10 cellular contexts compared by ENCODE assay signal in the genomic region with DNA sequence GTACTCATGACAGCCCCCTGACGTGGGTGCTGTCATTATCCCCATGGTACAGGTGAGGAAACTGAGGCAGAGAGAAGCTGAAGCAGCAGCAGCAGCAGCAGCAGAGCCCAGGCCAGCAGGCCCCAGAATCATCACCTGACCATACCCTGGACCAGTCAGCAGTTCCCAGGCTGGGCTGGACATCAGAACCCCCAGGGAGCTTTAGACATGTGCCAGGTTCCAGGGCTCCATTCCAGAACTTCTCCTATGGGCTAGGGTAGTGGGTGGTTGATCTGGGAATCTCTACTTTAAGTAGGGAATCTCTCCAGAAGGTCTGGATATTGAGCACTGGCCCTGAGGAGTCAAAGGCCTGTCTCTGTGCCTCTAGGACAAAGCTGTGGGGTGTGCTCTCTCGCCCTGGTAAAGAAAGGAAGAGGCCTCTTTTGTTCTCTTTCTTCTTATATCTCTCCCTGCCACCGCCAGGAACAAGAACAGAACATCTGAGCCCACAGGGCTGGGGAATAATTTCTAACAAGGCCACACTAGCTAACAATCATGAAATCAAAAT. TPM values are rescaled to one million over a fixed set of nuclear protein-coding genes. Genes with fewer than 3 reads are reported as not detected.
A peak's percentile ranks its signal among the peaks of the same experiment; 100 is the strongest.
DNase-seq lines count a peak whose midpoint lies in the region; ATAC-seq, FAIRE-seq and TF ChIP-seq lines count a peak whose summit lies in the region.
"Had no signal": no experiment of that assay in that cellular context is flagged by ENCODE, and none has a peak within 500 bp of the region (broad histone marks: within the 10 kb centered on the region; RNA-seq: fewer than 3 reads in every experiment).

No MANE protein-coding gene starts in this region.

- H3K9me2 ChIP-seq in PC-3 (replicated peaks; ENCODE audit: low read length): no peaks in the 10 kb centered on the region

- CTCF ChIA-PET in PC-3 (lab: Charles Lee) (interaction anchor here (1.6 kb wide), 1 partner anchor 34 kb away, joined by 4 read pairs; no protein-coding TSS in a partner anchor), endothelial cell of umbilical vein (lab: Charles Lee) (interaction anchor here (0.5 to 3.6 kb wide), 10 partner anchors 10 to 176 kb away, joined by 3 to 44 read pairs (median 6); a partner anchor contains a TSS)

- H3K9ac ChIP-seq in PC-3 (ENCODE audit: low read length) (peak overlapping the region; percentile 80), endothelial cell of umbilical vein (replicated peaks; ENCODE audit: extremely low read depth, insufficient read depth, low read length) (peak overlapping the region; percentile 74)

- intact Hi-C loops in PC-3 (cut with micrococcal nuclease): loop anchor here (1.0 kb wide), 1 partner anchor 11 kb away; no protein-coding TSS in a partner anchor
- intact Hi-C loops in endothelial cell of umbilical vein (cut with micrococcal nuclease): loop anchor here (1.0 to 2.0 kb wide), 3 partner anchors 10 to 56 kb away; no protein-coding TSS in a partner anchor

- no peak for TF ChIP-seq POLR2A in endothelial cell of umbilical vein (IDR thresholded peaks at IDR 0.05; ENCODE audit: low read depth, low read length)

- TF ChIP-seq CTCF in 22Rv1 (IDR thresholded peaks at IDR 0.05): no peak
- TF ChIP-seq CTCF in PC-3 (conservative IDR thresholded peaks at IDR 0.05; ENCODE audit: low read depth, low read length): no peak
- TF ChIP-seq CTCF in endothelial cell of umbilical vein (IDR thresholded peaks at IDR 0.05; ENCODE audit: extremely low read depth in 1 of 2, insufficient read depth in 1 of 2, low read depth in 1 of 2, low read length in 2 of 2): no peak
- no peak for TF ChIP-seq CTCF in osteoblast (IDR thresholded peaks at IDR 0.05; ENCODE audit: extremely low read depth, low read depth, low read length)
- no peak for TF ChIP-seq CTCF in D721Med (IDR thresholded peaks at IDR 0.05; ENCODE audit: insufficient read depth, missing control alignments)

- FAIRE-seq in endothelial cell of umbilical vein (lab: Jason Lieb, UNC): no peak
- FAIRE-seq in D721Med (lab: Jason Lieb, UNC): no peak

- POLR2A ChIA-PET in PC-3 (lab: Charles Lee; ENCODE audit: unreplicated experiment): interaction anchor here (0.6 kb wide), 1 partner anchor 10 kb away, joined by 3 read pairs; no protein-coding TSS in a partner anchor
- POLR2A ChIA-PET in endothelial cell of umbilical vein (lab: Charles Lee): no interaction called here

- no peaks in the 10 kb centered on the region for H3F3A ChIP-seq in PC-3 (ENCODE audit: low read length, unreplicated experiment)

- DNase-seq in PC-3: no peak
- no peak for DNase-seq in endothelial cell of umbilical vein (ENCODE audit: low read depth, low spot score)
- DNase-seq in osteoblast (ENCODE audit: insufficient read length, low spot score, missing footprints): no peak
- no peak for DNase-seq in D721Med (ENCODE audit: insufficient read length, low spot score)
- no peak for DNase-seq in DMS53 (lab: John Stamatoyannopoulos, UW)
- DNase-seq in cerebellar nuclear complex (lab: John Stamatoyannopoulos, UW): no peak
- DNase-seq: activated T-cell treated with anti-CD3 and anti-CD28 coated beads, Interleukin-2, amount 50 U/mL, for 48 hours had no signal

- H3K4me2 ChIP-seq in PC-3 (ENCODE audit: low read length) (peak overlapping the region; percentile 67), endothelial cell of umbilical vein (ENCODE audit: insufficient read depth, low read length) (peak overlapping the region; percentile 15), osteoblast (ENCODE audit: insufficient read depth, low read length) (peak overlapping the region; percentile 38)

- no peaks in the 10 kb centered on the region for H3K27me3 ChIP-seq in PC-3 (ENCODE audit: low read length)
- no peaks in the 10 kb centered on the region for H3K27me3 ChIP-seq in endothelial cell of umbilical vein (ENCODE audit: control insufficient read depth in 2 of 2, insufficient read depth in 2 of 2, low read length in 2 of 2)
- H3K27me3 ChIP-seq in osteoblast (ENCODE audit: insufficient read depth, low read length): no peaks in the 10 kb centered on the region

- no peaks in the 10 kb centered on the region for H3K9me1 ChIP-seq in endothelial cell of umbilical vein (replicated peaks; ENCODE audit: control insufficient read depth, extremely low read depth, insufficient read depth, low read length)

- H2AFZ ChIP-seq in PC-3 (ENCODE audit: low read length) (no peak overlapping the region), endothelial cell of umbilical vein (ENCODE audit: low read depth, low read length) (no peak overlapping the region), osteoblast (ENCODE audit: low read length) (no peak overlapping the region)

- H3K4me1 ChIP-seq in PC-3 (ENCODE audit: insufficient read depth, low read length) (peaks cover 24% of the 10 kb centered on the region), endothelial cell of umbilical vein (ENCODE audit: control insufficient read depth, extremely low read depth, insufficient read depth, low read length) (peaks cover 40% of the 10 kb centered on the region), osteoblast (ENCODE audit: insufficient read depth, low read length) (peaks cover 14% of the 10 kb centered on the region)

- H3K79me2 ChIP-seq in PC-3 (ENCODE audit: low read length) (no peaks in the 10 kb centered on the region), endothelial cell of umbilical vein (ENCODE audit: control insufficient read depth, insufficient read depth, low read length) (no peaks in the 10 kb centered on the region), osteoblast (ENCODE audit: insufficient read depth, low read length) (peaks cover 14% of the 10 kb centered on the region)

- H3K27ac ChIP-seq in 22Rv1 (peak overlapping the region; percentile 58), PC-3 (ENCODE audit: low read length) (peak overlapping the region; percentile 98), endothelial cell of umbilical vein (ENCODE audit: insufficient read depth, low read depth, low read length) (peak overlapping the region; percentile 98), osteoblast (ENCODE audit: low read depth, low read length) (peak overlapping the region; percentile 86)
- H3K27ac ChIP-seq: C4-2B had no signal

- BruUV-seq in PC-3 (replicated peaks; lab: Mats Ljungman, UMichigan): TSS peak; percentile 90
- TSS peak; percentile 81 for BruUV-seq in endothelial cell of umbilical vein (replicated peaks; lab: Mats Ljungman, UMichigan)

- H3K9me3 ChIP-seq in PC-3 (ENCODE audit: low read length): no peaks in the 10 kb centered on the region
- H3K9me3 ChIP-seq in endothelial cell of umbilical vein (replicated peaks; ENCODE audit: control insufficient read depth, insufficient read depth, low read length): no peaks in the 10 kb centered on the region
- H3K9me3 ChIP-seq in osteoblast (ENCODE audit: low read depth, low read length): no peaks in the 10 kb centered on the region

- H3K4me3 ChIP-seq in PC-3 (ENCODE audit: low read length): peak overlapping the region; percentile 20; the same call in 1 of the 2 replicates
- H3K4me3 ChIP-seq in endothelial cell of umbilical vein (replicated peaks in 1 of 3; ENCODE audit: insufficient read depth in 1 of 3, low read depth in 1 of 3, low read length in 3 of 3): no peak overlapping the region
- no peak overlapping the region for H3K4me3 ChIP-seq in osteoblast (ENCODE audit: insufficient read depth, low read length)

- H4K20me1 ChIP-seq in PC-3 (ENCODE audit: low read length): no peaks in the 10 kb centered on the region
- no peaks in the 10 kb centered on the region for H4K20me1 ChIP-seq in endothelial cell of umbilical vein (replicated peaks; ENCODE audit: control insufficient read depth, extremely low read depth, insufficient read depth, low read length)
- no peaks in the 10 kb centered on the region for H4K20me1 ChIP-seq in osteoblast (ENCODE audit: insufficient read depth, low read length)

- dilution Hi-C loops in endothelial cell of umbilical vein (cut with MboI; ENCODE audit: extremely low pct_ligation_motif_present, low sequenced_read_pairs): no loop called here

- H3K36me3 ChIP-seq in PC-3 (ENCODE audit: low read depth, low read length) (peaks cover 16% of the 10 kb centered on the region), endothelial cell of umbilical vein (ENCODE audit: control insufficient read depth in 2 of 2, extremely low read depth in 1 of 2, insufficient read depth in 2 of 2, low read length in 2 of 2) (peaks cover 4 to 34% of the 10 kb centered on the region in 2 experiments), osteoblast (ENCODE audit: insufficient read depth, low read length) (peaks cover 76% of the 10 kb centered on the region)

- ATAC-seq in PC-3: peak; percentile 7
- ATAC-seq in HG02840 (IDR thresholded peaks at IDR 0.05; ENCODE audit: low FRiP score, unreplicated experiment): no peak

RNA-seq across cellular contexts. Expression of a gene that starts 26.6 kb away (rescaled TPM):
- 72.6 and 112 TPM in 2 replicates for total RNA-seq in PC-3 (2014; rRNA removed)
- total RNA-seq in endothelial cell of umbilical vein: 59.5 and 61.2 TPM in 2 replicates
- 29.0 and 30.5 TPM in 2 replicates for polyA plus RNA-seq in endothelial cell of umbilical vein
- polyA plus RNA-seq in endothelial cell of umbilical vein (2011; cell fraction: cytosol; rRNA removed): 30.6 and 35.8 TPM in 2 replicates
- 23.2 and 24.2 TPM in 2 replicates for polyA plus RNA-seq in endothelial cell of umbilical vein (2011; cell fraction: nucleus; rRNA removed)
- polyA plus RNA-seq in endothelial cell of umbilical vein (2012): 43.3 and 46.8 TPM in 2 replicates
- polyA minus RNA-seq in endothelial cell of umbilical vein: 16.2 and 18.6 TPM in 2 replicates
- polyA minus RNA-seq in endothelial cell of umbilical vein (2011; cell fraction: cytosol; rRNA and poly(A)+ RNA removed): 6.8 TPM
- 10.8 and 23.0 TPM in 2 replicates for polyA minus RNA-seq in endothelial cell of umbilical vein (2011; cell fraction: nucleus; rRNA and poly(A)+ RNA removed)
- total RNA-seq in osteoblast: 16.5 and 22.4 TPM in 2 replicates

RNA-seq across cellular contexts. Expression of a gene that starts 44.4 kb away (rescaled TPM):
- total RNA-seq in PC-3 (2014; rRNA removed) (37.5 and 43.8 TPM in 2 replicates), endothelial cell of umbilical vein (96.6 and 99.8 TPM in 2 replicates), osteoblast (29.8 and 30.0 TPM in 2 replicates)
- 72.5 and 88.8 TPM in 2 replicates for polyA plus RNA-seq in endothelial cell of umbilical vein
- 51.8 and 64.2 TPM in 2 replicates for polyA plus RNA-seq in endothelial cell of umbilical vein (2011; cell fraction: cytosol; rRNA removed)
- 67.8 and 78.0 TPM in 2 replicates for polyA plus RNA-seq in endothelial cell of umbilical vein (2011; cell fraction: nucleus; rRNA removed)
- polyA plus RNA-seq in endothelial cell of umbilical vein (2012): 63.0 and 73.8 TPM in 2 replicates
- 54.4 and 68.6 TPM in 2 replicates for polyA minus RNA-seq in endothelial cell of umbilical vein
- 21.9 TPM for polyA minus RNA-seq in endothelial cell of umbilical vein (2011; cell fraction: cytosol; rRNA and poly(A)+ RNA removed)
- polyA minus RNA-seq in endothelial cell of umbilical vein (2011; cell fraction: nucleus; rRNA and poly(A)+ RNA removed): 30.2 and 34.5 TPM in 2 replicates

RNA-seq across cellular contexts. Expression of a gene that starts 46.8 kb away (rescaled TPM):
- 6.0 and 6.3 TPM in 2 replicates for total RNA-seq in PC-3 (2014; rRNA removed)
- total RNA-seq in endothelial cell of umbilical vein: 10.3 and 11.1 TPM in 2 replicates
- polyA plus RNA-seq in endothelial cell of umbilical vein: 6.6 and 9.9 TPM in 2 replicates
- polyA plus RNA-seq in endothelial cell of umbilical vein (2011; cell fraction: cytosol; rRNA removed): 1.8 and 3.7 TPM in 2 replicates
- 62.1 and 69.2 TPM in 2 replicates for polyA plus RNA-seq in endothelial cell of umbilical vein (2011; cell fraction: nucleus; rRNA removed)
- polyA plus RNA-seq in endothelial cell of umbilical vein (2012): 2.9 and 4.7 TPM in 2 replicates
- polyA minus RNA-seq in endothelial cell of umbilical vein: 16.0 and 17.4 TPM in 2 replicates
- 7.0 TPM for polyA minus RNA-seq in endothelial cell of umbilical vein (2011; cell fraction: cytosol; rRNA and poly(A)+ RNA removed)
- polyA minus RNA-seq in endothelial cell of umbilical vein (2011; cell fraction: nucleus; rRNA and poly(A)+ RNA removed): 19.5 and 21.1 TPM in 2 replicates
- total RNA-seq in osteoblast: 12.3 and 17.7 TPM in 2 replicates

Comparison
In these comparisons a context has a peak if more than half of its experiments do, and no peak if none do; other contexts are left out.
1. H3K4me2 ChIP-seq: peak in every context shown above with its lines; median percentile 67 in PC-3; 38 in osteoblast; 15 in endothelial cell of umbilical vein.